ENCODE assay signal across 16 cellular contexts in the genomic region with DNA sequence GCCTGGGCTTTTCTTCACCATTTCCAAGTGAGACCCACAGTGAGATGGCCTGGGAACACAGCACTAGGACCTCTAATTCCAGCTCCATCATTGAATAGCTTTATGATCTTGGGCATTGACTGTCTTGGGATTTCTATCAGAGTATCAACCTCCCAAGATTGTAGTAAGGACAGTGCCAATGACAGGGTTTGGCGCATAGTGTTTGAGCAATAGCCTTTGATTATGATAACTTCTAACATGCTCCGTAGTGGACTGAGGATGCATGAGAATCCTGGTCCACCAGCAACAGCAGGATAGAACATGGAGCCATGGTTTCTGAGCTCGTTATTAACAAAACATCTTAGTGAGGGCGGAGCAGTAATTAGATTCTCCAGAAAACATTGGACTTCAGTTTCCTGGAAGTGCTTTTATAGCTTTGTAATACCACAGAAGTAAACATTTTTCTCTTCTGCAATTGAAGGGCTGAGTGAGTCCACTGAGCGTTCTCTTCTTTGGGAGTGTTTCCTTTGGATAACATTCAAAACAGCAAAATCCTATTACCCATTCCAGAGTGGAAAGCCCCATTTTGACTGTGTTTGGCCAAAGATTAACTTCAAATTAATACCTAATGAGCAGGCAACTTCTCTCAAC.
A peak's percentile ranks its signal among the peaks of the same experiment; 100 is the strongest.
DNase-seq lines count a peak whose midpoint lies in the region; ATAC-seq and TF ChIP-seq lines count a peak whose summit lies in the region.
"Had no signal": no experiment of that assay in that cellular context is flagged by ENCODE, and none has a peak within 500 bp of the region (broad histone marks: within the 10 kb centered on the region; RNA-seq: fewer than 3 reads in every experiment).

No MANE protein-coding gene starts in this region.

- H3K27ac Mint-ChIP-seq in activated naive CD8-positive, alpha-beta T cell treated with anti-CD3 and anti-CD28 coated beads for 36 hours, result no peak overlapping the region
- H3K27ac Mint-ChIP-seq in activated CD8-positive, alpha-beta T cell treated with anti-CD3 and anti-CD28 coated beads, Interleukin-2, amount 10 ng/mL, durations not matched to agents 7 days and 5 days, result no peak overlapping the region
- H3K27ac Mint-ChIP-seq: CD4-positive, CD25-positive, alpha-beta regulatory T cell; IgD-negative memory B cell had no signal

- no peak for TF ChIP-seq POLR2A in uterus (IDR thresholded peaks at IDR 0.05)

- CTCF ChIA-PET in activated CD8-positive, alpha-beta T cell treated with anti-CD3 and anti-CD28 coated beads, Interleukin-2, amount 10 ng/mL, durations not matched to agents 7 days and 5 days (lab: Charles Lee), result interaction anchor here (1.2 kb wide), 1 partner anchor 185 kb away, joined by 3 read pairs; no protein-coding TSS in a partner anchor

- no peak overlapping the region for H3K4me3 Mint-ChIP-seq in activated naive CD8-positive, alpha-beta T cell treated with anti-CD3 and anti-CD28 coated beads for 36 hours
- no peak overlapping the region for H3K4me3 Mint-ChIP-seq in activated CD8-positive, alpha-beta T cell treated with anti-CD3 and anti-CD28 coated beads, Interleukin-2, amount 10 ng/mL, durations not matched to agents 7 days and 5 days
- H3K4me3 Mint-ChIP-seq: CD4-positive, CD25-positive, alpha-beta regulatory T cell; IgD-negative memory B cell had no signal

- no peaks in the 10 kb centered on the region for H3K36me3 ChIP-seq in osteoblast (ENCODE audit: insufficient read depth, low read length)
- H3K36me3 ChIP-seq in uterus, result no peaks in the 10 kb centered on the region
- H3K36me3 ChIP-seq: cardiac muscle cell had no signal

- POLR2A ChIA-PET in activated CD8-positive, alpha-beta T cell treated with anti-CD3 and anti-CD28 coated beads, Interleukin-2, amount 10 ng/mL, durations not matched to agents 7 days and 5 days (lab: Charles Lee), result no interaction called here

- no peaks in the 10 kb centered on the region for H3K9me3 Mint-ChIP-seq in activated naive CD8-positive, alpha-beta T cell treated with anti-CD3 and anti-CD28 coated beads for 36 hours
- no peaks in the 10 kb centered on the region for H3K9me3 Mint-ChIP-seq in activated CD8-positive, alpha-beta T cell treated with anti-CD3 and anti-CD28 coated beads, Interleukin-2, amount 10 ng/mL, durations not matched to agents 7 days and 5 days (ENCODE audit: insufficient read depth)
- H3K9me3 Mint-ChIP-seq: IgD-negative memory B cell had no signal

- no peaks in the 10 kb centered on the region for H3K36me3 Mint-ChIP-seq in activated naive CD8-positive, alpha-beta T cell treated with anti-CD3 and anti-CD28 coated beads for 36 hours
- no peaks in the 10 kb centered on the region for H3K36me3 Mint-ChIP-seq in activated CD8-positive, alpha-beta T cell treated with anti-CD3 and anti-CD28 coated beads, Interleukin-2, amount 10 ng/mL, durations not matched to agents 7 days and 5 days (ENCODE audit: low read depth)
- H3K36me3 Mint-ChIP-seq: CD4-positive, CD25-positive, alpha-beta regulatory T cell; IgD-negative memory B cell had no signal

- H3K9me3 ChIP-seq in osteoblast (ENCODE audit: low read depth, low read length), result no peaks in the 10 kb centered on the region
- H3K9me3 ChIP-seq in uterus, result no peaks in the 10 kb centered on the region

- no peaks in the 10 kb centered on the region for H3K27me3 Mint-ChIP-seq in activated naive CD8-positive, alpha-beta T cell treated with anti-CD3 and anti-CD28 coated beads for 36 hours
- no peaks in the 10 kb centered on the region for H3K27me3 Mint-ChIP-seq in activated CD8-positive, alpha-beta T cell treated with anti-CD3 and anti-CD28 coated beads, Interleukin-2, amount 10 ng/mL, durations not matched to agents 7 days and 5 days (ENCODE audit: low read depth)
- H3K27me3 Mint-ChIP-seq: CD4-positive, CD25-positive, alpha-beta regulatory T cell had no signal

- DNase-seq in astrocyte of the hippocampus (ENCODE audit: low read depth, low spot score) (peak; percentile 69), fibroblast of pulmonary artery (ENCODE audit: low read depth) (peak; percentile 74), osteoblast (ENCODE audit: insufficient read length, low spot score, missing footprints) (no peak), uterus (no peak)
- no peak for DNase-seq in activated naive CD8-positive, alpha-beta T cell treated with anti-CD3 and anti-CD28 coated beads for 36 hours
- DNase-seq in activated CD8-positive, alpha-beta T cell treated with anti-CD3 and anti-CD28 coated beads, Interleukin-2, amount 10 ng/mL, durations not matched to agents 7 days and 5 days, result no peak
- DNase-seq: activated naive CD4-positive, alpha-beta T cell; mesendoderm; NCI-H345; occipital lobe had no signal

- no peaks in the 10 kb centered on the region for H3K79me2 ChIP-seq in osteoblast (ENCODE audit: insufficient read depth, low read length)

- H3K4me3 ChIP-seq in fibroblast of pulmonary artery (replicated peaks; ENCODE audit: low read depth, low read length), result no peak overlapping the region
- H3K4me3 ChIP-seq in osteoblast (ENCODE audit: insufficient read depth, low read length), result no peak overlapping the region
- no peak overlapping the region for H3K4me3 ChIP-seq in uterus
- H3K4me3 ChIP-seq: cardiac muscle cell, SK-N-MC had no signal

- H3K27me3 ChIP-seq in osteoblast (ENCODE audit: insufficient read depth, low read length), result no peaks in the 10 kb centered on the region
- no peaks in the 10 kb centered on the region for H3K27me3 ChIP-seq in uterus
- H3K27me3 ChIP-seq: cardiac muscle cell had no signal

- intact Hi-C loops in uterus (cut with DNase I; ENCODE audit: low total_unique reads), result no loop called here

- H3K4me2 ChIP-seq in osteoblast (ENCODE audit: insufficient read depth, low read length), result peak overlapping the region; percentile 28

- H4K20me1 ChIP-seq in osteoblast (ENCODE audit: insufficient read depth, low read length), result no peaks in the 10 kb centered on the region

- H3K4me1 ChIP-seq in osteoblast (ENCODE audit: insufficient read depth, low read length) (peaks cover 30% of the 10 kb centered on the region), uterus (peaks cover 0 to 7% of the 10 kb centered on the region in 2 donors)

- H3K27ac ChIP-seq in osteoblast (ENCODE audit: low read depth, low read length) (peak overlapping the region; percentile 29), uterus (peak overlapping the region; percentile 5 to 60)
- H3K27ac ChIP-seq: cardiac muscle cell, SK-N-MC, VCaP had no signal

- H2AFZ ChIP-seq in osteoblast (ENCODE audit: low read length), result peak overlapping the region; percentile 19

- no peak for ATAC-seq in activated CD8-positive, alpha-beta T cell treated with anti-CD3 and anti-CD28 coated beads, Interleukin-2, amount 10 ng/mL, durations not matched to agents 7 days and 5 days
- ATAC-seq in HG02610 (IDR thresholded peaks at IDR 0.05; ENCODE audit: unreplicated experiment), result no peak

- no peak for TF ChIP-seq CTCF in fibroblast of pulmonary artery (IDR thresholded peaks at IDR 0.05; ENCODE audit: low read length, missing control alignments)
- TF ChIP-seq CTCF in osteoblast (IDR thresholded peaks at IDR 0.05; ENCODE audit: extremely low read depth, low read depth, low read length), result no peak
- no peak for TF ChIP-seq CTCF in uterus (IDR thresholded peaks at IDR 0.05)

- peaks cover 4% of the 10 kb centered on the region for H3K4me1 Mint-ChIP-seq in activated naive CD8-positive, alpha-beta T cell treated with anti-CD3 and anti-CD28 coated beads for 36 hours
- H3K4me1 Mint-ChIP-seq in activated CD8-positive, alpha-beta T cell treated with anti-CD3 and anti-CD28 coated beads, Interleukin-2, amount 10 ng/mL, durations not matched to agents 7 days and 5 days (ENCODE audit: low read depth), result no peaks in the 10 kb centered on the region
- H3K4me1 Mint-ChIP-seq: IgD-negative memory B cell had no signal

Comparison
In these comparisons a context has a peak if more than half of its experiments do, and no peak if none do; other contexts are left out.
1. DNase-seq: peak in astrocyte of the hippocampus (single experiment) and fibroblast of pulmonary artery (single experiment); none in osteoblast (single experiment), uterus (0 of 2), activated naive CD8-positive, alpha-beta T cell treated with anti-CD3 and anti-CD28 coated beads for 36 hours (single experiment) and activated CD8-positive, alpha-beta T cell treated with anti-CD3 and anti-CD28 coated beads, Interleukin-2, amount 10 ng/mL, durations not matched to agents 7 days and 5 days (single experiment).